Comparison of ENCODE assay signal across 18 cellular contexts in genomic region chr2:47283687-47284086, GRCh38.
"Had no signal": no experiment of that assay in that cellular context is flagged by ENCODE, and none has a peak within 500 bp of the region (broad histone marks: within the 10 kb centered on the region; RNA-seq: fewer than 3 reads in every experiment).

No MANE protein-coding gene starts in this region.

- H3K4me1 ChIP-seq: esophagus squamous epithelium, gastrocnemius medialis had no signal

- H3K4me1 Mint-ChIP-seq: activated naive CD8-positive, alpha-beta T cell treated with anti-CD3 and anti-CD28 coated beads, Interleukin-2, amount 50 U/mL, for 24 hours; memory B cell; stimulated activated memory B cell treated with anti-CD40 and anti-IgM and Interleukin-4, amounts not matched to agents 10 μg/mL and 1 μg/mL and 100 μg/mL, for 72 hours had no signal

- H3K9me3 ChIP-seq: esophagus squamous epithelium, gastrocnemius medialis, sigmoid colon had no signal

- H3K9me3 Mint-ChIP-seq: activated CD4-positive, alpha-beta memory T cell treated with anti-CD3 and anti-CD28 coated beads for 36 hours; activated naive CD8-positive, alpha-beta T cell treated with anti-CD3 and anti-CD28 coated beads, Interleukin-2, amount 50 U/mL, for 24 hours; effector memory CD8-positive, alpha-beta T cell; memory B cell; stimulated activated memory B cell treated with anti-CD40 and anti-IgM and Interleukin-4, amounts not matched to agents 10 μg/mL and 1 μg/mL and 100 μg/mL, for 72 hours had no signal

- H3K27me3 Mint-ChIP-seq: memory B cell; stimulated activated memory B cell treated with anti-CD40 and anti-IgM and Interleukin-4, amounts not matched to agents 10 μg/mL and 1 μg/mL and 100 μg/mL, for 72 hours had no signal

- DNase-seq: activated CD4-positive, alpha-beta memory T cell treated with anti-CD3 and anti-CD28 coated beads for 36 hours; activated CD4-positive, alpha-beta T cell treated with anti-CD3 and anti-CD28 coated beads for 48 hours; activated gamma-delta T cell; activated naive CD4-positive, alpha-beta T cell treated with anti-CD3 and anti-CD28 coated beads, Interleukin-2, amount 50 U/mL, for 16 hours; activated naive CD8-positive, alpha-beta T cell treated with anti-CD3 and anti-CD28 coated beads, Interleukin-2, amount 50 U/mL, for 24 hours; activated T-cell treated with anti-CD3 and anti-CD28 coated beads, Interleukin-2, amount 50 U/mL, for 48 hours; effector memory CD8-positive, alpha-beta T cell; esophagus squamous epithelium; gastrocnemius medialis; left colon; nephron progenitor cell; posterior cingulate gyrus; sigmoid colon; stimulated activated CD4-positive, alpha-beta T cell treated with anti-CD3 and anti-CD28 coated beads, Interleukin-15, amount 100 ng/mL, for 24 hours had no signal

- H3K4me3 ChIP-seq: cardiac muscle cell, esophagus squamous epithelium, gastrocnemius medialis, sigmoid colon, smooth muscle cell had no signal

- H3K4me3 Mint-ChIP-seq: activated CD4-positive, alpha-beta memory T cell treated with anti-CD3 and anti-CD28 coated beads for 36 hours; activated naive CD8-positive, alpha-beta T cell treated with anti-CD3 and anti-CD28 coated beads, Interleukin-2, amount 50 U/mL, for 24 hours; effector memory CD8-positive, alpha-beta T cell; memory B cell; nephron progenitor cell; stimulated activated memory B cell treated with anti-CD40 and anti-IgM and Interleukin-4, amounts not matched to agents 10 μg/mL and 1 μg/mL and 100 μg/mL, for 72 hours had no signal

- ATAC-seq: activated naive CD8-positive, alpha-beta T cell treated with anti-CD3 and anti-CD28 coated beads, Interleukin-2, amount 50 U/mL, for 24 hours; effector memory CD8-positive, alpha-beta T cell; gastrocnemius medialis; left colon; stimulated activated memory B cell treated with anti-CD40 and anti-IgM and Interleukin-4, amounts not matched to agents 10 μg/mL and 1 μg/mL and 100 μg/mL, for 72 hours had no signal

- H3K27me3 ChIP-seq: cardiac muscle cell, esophagus squamous epithelium, gastrocnemius medialis, sigmoid colon had no signal

- H3K27ac Mint-ChIP-seq: activated CD4-positive, alpha-beta memory T cell treated with anti-CD3 and anti-CD28 coated beads for 36 hours; activated naive CD8-positive, alpha-beta T cell treated with anti-CD3 and anti-CD28 coated beads, Interleukin-2, amount 50 U/mL, for 24 hours; effector memory CD8-positive, alpha-beta T cell; memory B cell; stimulated activated memory B cell treated with anti-CD40 and anti-IgM and Interleukin-4, amounts not matched to agents 10 μg/mL and 1 μg/mL and 100 μg/mL, for 72 hours had no signal

- H3K36me3 Mint-ChIP-seq: activated CD4-positive, alpha-beta memory T cell treated with anti-CD3 and anti-CD28 coated beads for 36 hours; memory B cell; stimulated activated memory B cell treated with anti-CD40 and anti-IgM and Interleukin-4, amounts not matched to agents 10 μg/mL and 1 μg/mL and 100 μg/mL, for 72 hours had no signal

- H3K27ac ChIP-seq: cardiac muscle cell, esophagus squamous epithelium, gastrocnemius medialis had no signal

- H3K36me3 ChIP-seq: cardiac muscle cell, esophagus squamous epithelium, gastrocnemius medialis, sigmoid colon had no signal
